In the genomic region with DNA sequence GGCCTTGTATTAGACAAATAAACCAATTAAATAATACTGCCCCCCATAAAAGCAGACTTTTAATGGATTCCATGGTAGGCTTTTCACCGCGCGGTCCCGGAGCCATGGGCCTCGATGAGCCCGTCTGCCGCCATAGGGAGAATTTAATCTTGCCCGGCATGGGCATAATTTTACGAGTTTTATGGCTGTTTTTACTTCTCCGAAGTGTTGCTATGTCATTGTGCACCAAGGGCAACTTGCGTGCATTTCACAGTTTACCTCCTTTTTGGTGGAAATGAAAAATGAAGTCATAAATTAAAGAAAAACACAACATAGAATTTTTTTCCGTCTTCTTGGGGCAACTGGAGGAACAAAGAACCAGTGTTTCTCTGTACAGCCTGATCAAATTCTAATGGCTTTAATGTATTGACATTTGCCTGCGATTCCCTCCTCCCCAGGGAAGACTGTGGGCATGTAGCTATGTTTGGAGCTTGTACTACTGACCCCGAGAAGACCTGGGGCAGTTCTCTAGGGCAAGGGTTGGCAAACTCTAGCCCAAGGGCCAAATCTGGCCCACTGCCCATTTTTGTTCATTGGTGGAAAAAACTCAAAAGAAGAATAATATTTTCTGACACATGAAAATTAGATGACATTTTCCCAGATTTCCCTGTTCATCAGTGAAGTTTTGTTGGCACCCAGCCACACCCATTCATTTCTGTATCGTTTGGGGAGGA, we compare ENCODE assay signal across 1 cellular context.
TF ChIP-seq lines count a peak whose summit lies in the region.

No MANE protein-coding gene starts in this region.

TF ChIP-seq in K562, 482 proteins besides CTCF, POLR2A, EP300 and RAD21 (continued from another document):
- TF ChIP-seq ADNP (tag; IDR thresholded peaks at IDR 0.05) (peak; percentile 2; the same call in 1 of the 2 replicates), ZNF740 (CRISPR knock-in tag; IDR thresholded peaks at IDR 0.05) (no peak), ZNF740 (tag; IDR thresholded peaks at IDR 0.05) (0 out of 4 replicates have a peak, but pooled peaks of 1 of the 2 experiments have one; percentile 29), BACH1 (tag; IDR thresholded peaks at IDR 0.05) (0 out of 2 replicates have a peak, but pooled peaks have one; percentile 24), NFIX (CRISPR knock-in tag; IDR thresholded peaks at IDR 0.05; ENCODE audit: low read depth) (peak; percentile 31; the same call in 1 of the 2 replicates), ZNF184 (CRISPR knock-in tag; IDR thresholded peaks at IDR 0.05) (no peak), NFRKB (IDR thresholded peaks at IDR 0.05; ENCODE audit: low read depth) (peak; percentile 49; the same call in 1 of the 2 replicates), EZH2 (IDR thresholded peaks at IDR 0.05; ENCODE audit: borderline replicate concordance, low read depth, low read length) (no peak), ZNF197 (CRISPR knock-in tag; IDR thresholded peaks at IDR 0.05; ENCODE audit: low read depth) (peak; percentile 68; the same call in 1 of the 2 replicates), MCM5 (IDR thresholded peaks at IDR 0.05; ENCODE audit: low read depth) (no peak), ZNF584 (CRISPR knock-in tag; IDR thresholded peaks at IDR 0.05; ENCODE audit: low read depth) (0 out of 2 replicates have a peak, but pooled peaks have one; percentile 16), ZNF75A (CRISPR knock-in tag; IDR thresholded peaks at IDR 0.05) (0 out of 2 replicates have a peak, but pooled peaks have one; percentile 19), ZNF395 (CRISPR knock-in tag; IDR thresholded peaks at IDR 0.05) (peak; percentile 14; the same call in 1 of the 2 replicates), NFIC (IDR thresholded peaks at IDR 0.05) (peak; percentile 91)
- TF ChIP-seq, protein P1, sequence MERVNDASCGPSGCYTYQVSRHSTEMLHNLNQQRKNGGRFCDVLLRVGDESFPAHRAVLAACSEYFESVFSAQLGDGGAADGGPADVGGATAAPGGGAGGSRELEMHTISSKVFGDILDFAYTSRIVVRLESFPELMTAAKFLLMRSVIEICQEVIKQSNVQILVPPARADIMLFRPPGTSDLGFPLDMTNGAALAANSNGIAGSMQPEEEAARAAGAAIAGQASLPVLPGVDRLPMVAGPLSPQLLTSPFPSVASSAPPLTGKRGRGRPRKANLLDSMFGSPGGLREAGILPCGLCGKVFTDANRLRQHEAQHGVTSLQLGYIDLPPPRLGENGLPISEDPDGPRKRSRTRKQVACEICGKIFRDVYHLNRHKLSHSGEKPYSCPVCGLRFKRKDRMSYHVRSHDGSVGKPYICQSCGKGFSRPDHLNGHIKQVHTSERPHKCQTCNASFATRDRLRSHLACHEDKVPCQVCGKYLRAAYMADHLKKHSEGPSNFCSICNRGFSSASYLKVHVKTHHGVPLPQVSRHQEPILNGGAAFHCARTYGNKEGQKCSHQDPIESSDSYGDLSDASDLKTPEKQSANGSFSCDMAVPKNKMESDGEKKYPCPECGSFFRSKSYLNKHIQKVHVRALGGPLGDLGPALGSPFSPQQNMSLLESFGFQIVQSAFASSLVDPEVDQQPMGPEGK (CRISPR knock-in tag; IDR thresholded peaks at IDR 0.05; ENCODE audit: borderline replicate concordance): 0 out of 2 replicates have a peak, but pooled peaks have one; percentile 41
